ENCODE assay signal across 1 cellular context in the genomic region with DNA sequence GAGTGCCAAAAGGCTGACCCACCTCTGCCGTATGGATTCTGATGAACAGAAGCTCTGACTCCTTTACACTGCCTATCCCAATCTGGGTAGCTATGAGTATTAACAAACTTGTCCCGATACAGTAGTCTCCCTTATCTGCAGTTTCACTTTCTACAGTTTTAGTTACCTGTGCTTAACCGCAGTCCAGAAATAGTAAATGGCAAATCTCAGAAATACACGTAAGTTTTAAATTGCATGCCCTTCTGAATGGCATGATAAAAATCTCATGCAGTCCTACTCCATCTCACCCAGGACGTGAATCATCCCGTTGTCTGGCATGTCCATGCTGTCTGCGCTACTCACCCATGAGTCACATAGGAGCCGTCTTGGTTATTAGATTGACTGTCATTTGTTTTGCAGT.
TF ChIP-seq lines count a peak whose summit lies in the region.

No MANE protein-coding gene starts in this region.

TF ChIP-seq in IMR-90, 13 proteins besides CTCF, POLR2A, EP300 and RAD21 (continued from another document):
- TF ChIP-seq, protein P1, sequence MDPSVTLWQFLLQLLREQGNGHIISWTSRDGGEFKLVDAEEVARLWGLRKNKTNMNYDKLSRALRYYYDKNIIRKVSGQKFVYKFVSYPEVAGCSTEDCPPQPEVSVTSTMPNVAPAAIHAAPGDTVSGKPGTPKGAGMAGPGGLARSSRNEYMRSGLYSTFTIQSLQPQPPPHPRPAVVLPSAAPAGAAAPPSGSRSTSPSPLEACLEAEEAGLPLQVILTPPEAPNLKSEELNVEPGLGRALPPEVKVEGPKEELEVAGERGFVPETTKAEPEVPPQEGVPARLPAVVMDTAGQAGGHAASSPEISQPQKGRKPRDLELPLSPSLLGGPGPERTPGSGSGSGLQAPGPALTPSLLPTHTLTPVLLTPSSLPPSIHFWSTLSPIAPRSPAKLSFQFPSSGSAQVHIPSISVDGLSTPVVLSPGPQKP (IDR thresholded peaks at IDR 0.05; ENCODE audit: borderline replicate concordance, low read depth, low read length), result no peak
- no peak for TF ChIP-seq NFE2L2 (IDR thresholded peaks at IDR 0.05; ENCODE audit: low read depth, low read length)
- no peak for TF ChIP-seq CHD1 (IDR thresholded peaks at IDR 0.05; ENCODE audit: low read depth, low read length)
- TF ChIP-seq, protein P2, sequence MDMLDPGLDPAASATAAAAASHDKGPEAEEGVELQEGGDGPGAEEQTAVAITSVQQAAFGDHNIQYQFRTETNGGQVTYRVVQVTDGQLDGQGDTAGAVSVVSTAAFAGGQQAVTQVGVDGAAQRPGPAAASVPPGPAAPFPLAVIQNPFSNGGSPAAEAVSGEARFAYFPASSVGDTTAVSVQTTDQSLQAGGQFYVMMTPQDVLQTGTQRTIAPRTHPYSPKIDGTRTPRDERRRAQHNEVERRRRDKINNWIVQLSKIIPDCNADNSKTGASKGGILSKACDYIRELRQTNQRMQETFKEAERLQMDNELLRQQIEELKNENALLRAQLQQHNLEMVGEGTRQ (IDR thresholded peaks at IDR 0.05; ENCODE audit: low read depth, low read length), result no peak
- no peak for TF ChIP-seq CEBPB (IDR thresholded peaks at IDR 0.05; ENCODE audit: low read depth, low read length)
- peak; percentile 95 for TF ChIP-seq FOS (IDR thresholded peaks at IDR 0.05; ENCODE audit: low read depth, low read length)
- TF ChIP-seq MAZ (IDR thresholded peaks at IDR 0.05; ENCODE audit: borderline replicate concordance, low read depth, low read length), result no peak
- 0 out of 2 replicates have a peak, but pooled peaks have one; percentile 7 for TF ChIP-seq SMC3 (IDR thresholded peaks at IDR 0.05; ENCODE audit: low read depth, low read length)
- no peak for TF ChIP-seq RFX5 (IDR thresholded peaks at IDR 0.05; ENCODE audit: low read depth, low read length)
- TF ChIP-seq BHLHE40 (IDR thresholded peaks at IDR 0.05; ENCODE audit: low read depth, low read length), result peak; percentile 51
- TF ChIP-seq RCOR1 (IDR thresholded peaks at IDR 0.05; ENCODE audit: insufficient replicate concordance, low read length), result no peak
- TF ChIP-seq MAFK (IDR thresholded peaks at IDR 0.05; ENCODE audit: low read depth, low read length), result 0 out of 2 replicates have a peak, but pooled peaks have one; percentile 13
TF ChIP-seq in IMR-90: peak in this region for 4.
